Comparison of ENCODE assay signal across 8 cellular contexts in genomic region chrX:120452131-120452530, GRCh38. TPM values are rescaled to one million over a fixed set of nuclear protein-coding genes. Genes with fewer than 3 reads are reported as not detected.
A peak's percentile ranks its signal among the peaks of the same experiment; 100 is the strongest.
DNase-seq lines count a peak whose midpoint lies in the region; ATAC-seq and TF ChIP-seq lines count a peak whose summit lies in the region.

No MANE protein-coding gene starts in this region.

- DNase-seq in activated CD8-positive, alpha-beta memory T cell treated with anti-CD3 and anti-CD28 coated beads, Interleukin-2, amount 10 ng/mL, durations not matched to agents 7 days and 5 days, result no peak
- no peak for DNase-seq in activated CD8-positive, alpha-beta memory T cell treated with anti-CD3 and anti-CD28 coated beads, Interleukin-2, amount 50 U/mL, for 4 hours
- DNase-seq in NCI-H2227 treated with DMSO at 0.1 percent for 48 hours (lab: John Stamatoyannopoulos, UW) (peak; percentile 29), dorsolateral prefrontal cortex (peak in 1 of 10 donors; percentile 21), osteocyte (ENCODE audit: extremely low spot score, unreplicated experiment) (no peak), NCI-H2029 (lab: John Stamatoyannopoulos, UW) (no peak)

- peak overlapping the region; percentile 48 for H3K27ac Mint-ChIP-seq in activated CD8-positive, alpha-beta memory T cell treated with anti-CD3 and anti-CD28 coated beads, Interleukin-2, amount 10 ng/mL, durations not matched to agents 7 days and 5 days
- peak overlapping the region; percentile 61 for H3K27ac Mint-ChIP-seq in osteocyte (ENCODE audit: unreplicated experiment)

- no peaks in the 10 kb centered on the region for H3K9me3 Mint-ChIP-seq in activated CD8-positive, alpha-beta memory T cell treated with anti-CD3 and anti-CD28 coated beads, Interleukin-2, amount 10 ng/mL, durations not matched to agents 7 days and 5 days (ENCODE audit: low read depth)
- no peaks in the 10 kb centered on the region for H3K9me3 Mint-ChIP-seq in osteocyte (ENCODE audit: unreplicated experiment)

- CTCF ChIA-PET in activated CD8-positive, alpha-beta memory T cell treated with anti-CD3 and anti-CD28 coated beads, Interleukin-2, amount 10 ng/mL, durations not matched to agents 7 days and 5 days (lab: Charles Lee), result interaction anchor here (1.0 to 1.5 kb wide), 4 partner anchors 10 to 69 kb away, joined by 3 to 4 read pairs (median 3); no protein-coding TSS in a partner anchor

- peaks cover 15% of the 10 kb centered on the region for H3K36me3 Mint-ChIP-seq in activated CD8-positive, alpha-beta memory T cell treated with anti-CD3 and anti-CD28 coated beads, Interleukin-2, amount 10 ng/mL, durations not matched to agents 7 days and 5 days
- H3K36me3 Mint-ChIP-seq in osteocyte (ENCODE audit: unreplicated experiment), result peaks cover 7% of the 10 kb centered on the region

- H3K4me1 Mint-ChIP-seq in activated CD8-positive, alpha-beta memory T cell treated with anti-CD3 and anti-CD28 coated beads, Interleukin-2, amount 10 ng/mL, durations not matched to agents 7 days and 5 days, result peaks cover 18% of the 10 kb centered on the region
- no peaks in the 10 kb centered on the region for H3K4me1 Mint-ChIP-seq in osteocyte (ENCODE audit: unreplicated experiment)

- intact Hi-C loops in dorsolateral prefrontal cortex (cut with DNase I), result loop anchor here (1.0 to 10.0 kb wide), 3 partner anchors 16 to 207 kb away; partner anchors contain the start of gene ATP1B4 (in 2 of the 2)

- peaks cover 0 to 44% (median 5%) of the 10 kb centered on the region in 45 donors for H3K27me3 ChIP-seq in dorsolateral prefrontal cortex

- TF ChIP-seq CTCF in dorsolateral prefrontal cortex (IDR thresholded peaks at IDR 0.05 in 54 of 56, conservative IDR thresholded peaks at IDR 0.05 in 2 of 56; ENCODE audit: low read depth in 1 of 56, partially characterized antibody in 56 of 56) (peak in 54 of 56 donors; percentile 22 to 69 (median 46)), osteocyte (IDR thresholded peaks at IDR 0.05) (peak; percentile 57)

- no peaks in the 10 kb centered on the region for H3K27me3 Mint-ChIP-seq in activated CD8-positive, alpha-beta memory T cell treated with anti-CD3 and anti-CD28 coated beads, Interleukin-2, amount 10 ng/mL, durations not matched to agents 7 days and 5 days
- no peaks in the 10 kb centered on the region for H3K27me3 Mint-ChIP-seq in osteocyte (ENCODE audit: unreplicated experiment)

- peak overlapping the region in 2 of 59 donors; percentile 2 to 4 for H3K4me3 ChIP-seq in dorsolateral prefrontal cortex

- ATAC-seq in activated CD8-positive, alpha-beta memory T cell treated with anti-CD3 and anti-CD28 coated beads, Interleukin-2, amount 10 ng/mL, durations not matched to agents 7 days and 5 days, result no peak
- ATAC-seq in HG03469 (IDR thresholded peaks at IDR 0.05; ENCODE audit: unreplicated experiment) (no peak), GM18520 (IDR thresholded peaks at IDR 0.05; ENCODE audit: unreplicated experiment) (no peak)

- H3K4me3 Mint-ChIP-seq in activated CD8-positive, alpha-beta memory T cell treated with anti-CD3 and anti-CD28 coated beads, Interleukin-2, amount 10 ng/mL, durations not matched to agents 7 days and 5 days, result no peak overlapping the region
- no peak overlapping the region for H3K4me3 Mint-ChIP-seq in osteocyte (ENCODE audit: unreplicated experiment)

- peak overlapping the region in 6 of 59 donors; percentile 4 to 39 (median 26) for H3K27ac ChIP-seq in dorsolateral prefrontal cortex

RNA-seq across cellular contexts. Expression of gene LAMP2, which starts 17.0 kb away (rescaled TPM):
- 10 to 100 TPM; 41.2 to 44.7 TPM for total RNA-seq in activated CD8-positive, alpha-beta memory T cell treated with anti-CD3 and anti-CD28 coated beads, Interleukin-2, amount 10 ng/mL, durations not matched to agents 7 days and 5 days
- total RNA-seq in dorsolateral prefrontal cortex (100 to 1,000 TPM; 107 to 706 (median 222) TPM), osteocyte (206 and 214 TPM in 2 replicates)
